Comparison of ENCODE assay signal across 1 cellular context in the genomic region with DNA sequence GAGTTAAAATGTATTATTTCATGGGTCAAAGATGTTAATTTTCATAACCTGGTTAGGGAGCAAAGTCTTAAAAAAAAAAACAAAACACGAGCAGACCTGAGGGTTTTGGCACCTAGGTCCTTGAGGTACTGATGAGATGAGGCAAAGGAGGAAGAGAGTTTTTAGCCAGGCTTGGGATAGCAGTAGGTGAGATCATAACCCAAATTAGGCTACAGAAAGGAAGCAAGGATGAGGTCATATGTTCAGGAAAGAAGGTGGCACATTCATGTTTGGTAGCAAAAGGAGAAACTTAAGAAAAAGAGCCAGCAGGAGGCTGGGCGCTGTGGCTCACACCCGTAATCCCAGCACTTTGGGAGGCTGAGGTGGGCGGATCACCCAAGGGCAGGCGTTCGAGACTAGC.
TF ChIP-seq lines count a peak whose summit lies in the region.

No MANE protein-coding gene starts in this region.

TF ChIP-seq in HEK293, 187 proteins besides CTCF, POLR2A, EP300 and RAD21 (continued from another document):
- TF ChIP-seq SCRT1 (tag by site-specific recombination; IDR thresholded peaks at IDR 0.05; ENCODE audit: borderline replicate concordance), result no peak
- TF ChIP-seq ZNF585B (tag by site-specific recombination; IDR thresholded peaks at IDR 0.05), result no peak
- TF ChIP-seq ZNF24 (tag by site-specific recombination; IDR thresholded peaks at IDR 0.05), result no peak
- TF ChIP-seq, protein P1, sequence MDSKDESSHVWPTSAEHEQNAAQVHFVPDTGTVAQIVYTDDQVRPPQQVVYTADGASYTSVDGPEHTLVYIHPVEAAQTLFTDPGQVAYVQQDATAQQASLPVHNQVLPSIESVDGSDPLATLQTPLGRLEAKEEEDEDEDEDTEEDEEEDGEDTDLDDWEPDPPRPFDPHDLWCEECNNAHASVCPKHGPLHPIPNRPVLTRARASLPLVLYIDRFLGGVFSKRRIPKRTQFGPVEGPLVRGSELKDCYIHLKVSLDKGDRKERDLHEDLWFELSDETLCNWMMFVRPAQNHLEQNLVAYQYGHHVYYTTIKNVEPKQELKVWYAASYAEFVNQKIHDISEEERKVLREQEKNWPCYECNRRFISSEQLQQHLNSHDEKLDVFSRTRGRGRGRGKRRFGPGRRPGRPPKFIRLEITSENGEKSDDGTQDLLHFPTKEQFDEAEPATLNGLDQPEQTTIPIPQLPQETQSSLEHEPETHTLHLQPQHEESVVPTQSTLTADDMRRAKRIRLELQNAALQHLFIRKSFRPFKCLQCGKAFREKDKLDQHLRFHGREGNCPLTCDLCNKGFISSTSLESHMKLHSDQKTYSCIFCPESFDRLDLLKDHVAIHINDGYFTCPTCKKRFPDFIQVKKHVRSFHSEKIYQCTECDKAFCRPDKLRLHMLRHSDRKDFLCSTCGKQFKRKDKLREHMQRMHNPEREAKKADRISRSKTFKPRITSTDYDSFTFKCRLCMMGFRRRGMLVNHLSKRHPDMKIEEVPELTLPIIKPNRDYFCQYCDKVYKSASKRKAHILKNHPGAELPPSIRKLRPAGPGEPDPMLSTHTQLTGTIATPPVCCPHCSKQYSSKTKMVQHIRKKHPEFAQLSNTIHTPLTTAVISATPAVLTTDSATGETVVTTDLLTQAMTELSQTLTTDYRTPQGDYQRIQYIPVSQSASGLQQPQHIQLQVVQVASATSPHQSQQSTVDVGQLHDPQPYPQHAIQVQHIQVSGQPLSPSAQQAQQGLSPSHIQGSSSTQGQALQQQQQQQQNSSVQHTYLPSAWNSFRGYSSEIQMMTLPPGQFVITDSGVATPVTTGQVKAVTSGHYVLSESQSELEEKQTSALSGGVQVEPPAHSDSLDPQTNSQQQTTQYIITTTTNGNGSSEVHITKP (tag by site-specific recombination; IDR thresholded peaks at IDR 0.05), result peak; percentile 45
- TF ChIP-seq OVOL3 (tag by site-specific recombination; IDR thresholded peaks at IDR 0.05), result no peak
